ENCODE assay signal across 8 cellular contexts in the genomic region with DNA sequence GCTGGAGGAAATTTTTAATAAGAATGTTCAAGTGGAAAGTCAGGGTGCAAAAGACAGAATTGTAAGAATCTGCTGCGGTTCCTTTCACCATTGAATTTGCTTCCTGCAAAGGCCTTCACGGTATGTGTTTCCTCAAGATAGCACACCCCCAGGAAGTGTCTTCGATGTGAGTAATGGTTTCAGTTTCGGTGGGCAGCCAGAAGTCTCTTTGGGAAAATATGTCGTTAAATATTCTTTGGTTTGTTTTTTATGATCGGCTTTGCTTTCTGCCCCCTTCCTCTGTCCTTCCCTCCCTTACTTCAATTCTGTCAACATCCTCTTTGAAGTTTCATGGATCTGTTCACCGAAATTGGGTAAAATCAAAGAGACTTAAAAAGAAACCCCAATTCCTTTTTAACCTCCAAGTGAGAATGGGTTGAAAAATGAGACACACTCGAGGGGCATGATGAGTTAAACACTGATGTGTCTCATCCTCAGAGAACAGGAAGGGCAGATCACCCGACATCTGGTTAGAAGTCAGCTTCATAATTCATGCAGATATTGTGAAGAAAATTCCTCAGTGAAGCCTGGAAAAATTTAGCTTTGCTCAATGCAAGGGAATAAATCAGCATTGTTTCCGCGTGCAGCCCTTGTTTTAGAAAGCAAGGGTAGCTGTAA.
DNase-seq lines count a peak whose midpoint lies in the region; ATAC-seq and TF ChIP-seq lines count a peak whose summit lies in the region.

No MANE protein-coding gene starts in this region.

- H3K27ac ChIP-seq in substantia nigra (ENCODE audit: low read depth, low read length, poor library complexity, severe bottlenecking): no peak overlapping the region

- ATAC-seq in GM18909 (IDR thresholded peaks at IDR 0.05; ENCODE audit: poor library complexity, unreplicated experiment) (peak; percentile 74), WTC11 (no peak)
- ATAC-seq in naive thymus-derived CD8-positive, alpha-beta T cell: peak; percentile 76 to 84

- CTCF ChIA-PET in WTC11 (lab: Charles Lee): no interaction called here

- H3K27me3 Mint-ChIP-seq in naive thymus-derived CD8-positive, alpha-beta T cell: peaks cover 0 to 4% (median 2%) of the 10 kb centered on the region in 5 donors
- no peaks in the 10 kb centered on the region for H3K27me3 Mint-ChIP-seq in WTC11 (ENCODE audit: low read depth)

- peak overlapping the region; percentile 84 to 94 (median 91) for H3K4me3 Mint-ChIP-seq in naive thymus-derived CD8-positive, alpha-beta T cell
- no peak overlapping the region for H3K4me3 Mint-ChIP-seq in WTC11

- H3K27ac Mint-ChIP-seq in naive thymus-derived CD8-positive, alpha-beta T cell: peak overlapping the region; percentile 94 to 99 (median 98)
- H3K27ac Mint-ChIP-seq in WTC11: no peak overlapping the region

- peaks cover 0 to 3% (median 0%) of the 10 kb centered on the region in 3 donors for H3K36me3 Mint-ChIP-seq in naive thymus-derived CD8-positive, alpha-beta T cell
- H3K36me3 Mint-ChIP-seq in WTC11: no peaks in the 10 kb centered on the region

- POLR2A ChIA-PET in naive thymus-derived CD8-positive, alpha-beta T cell (lab: Charles Lee): interaction anchor here (0.9 kb wide), 1 partner anchor 935 kb away, joined by 3 read pairs; the partner anchor contains the start of genes VTI1A and ZDHHC6
- POLR2A ChIA-PET in WTC11 (lab: Charles Lee): no interaction called here

- no peaks in the 10 kb centered on the region for H3K9me3 Mint-ChIP-seq in naive thymus-derived CD8-positive, alpha-beta T cell
- H3K9me3 Mint-ChIP-seq in WTC11: no peaks in the 10 kb centered on the region

- peak; percentile 79 for DNase-seq in KG1 (lab: John Stamatoyannopoulos, UW)
- DNase-seq in astrocyte of the hippocampus (ENCODE audit: low read depth, low spot score): peak; percentile 21
- DNase-seq in naive thymus-derived CD8-positive, alpha-beta T cell: peak in 8 of 10 donors; percentile 13 to 67 (median 41)
- DNase-seq in nucleus accumbens (lab: John Stamatoyannopoulos, UW): no peak
- no peak for DNase-seq in WTC11 (ENCODE audit: low spot score)
- no peak for DNase-seq in NCI-H1694 treated with DMSO at 0.1 percent for 48 hours (lab: John Stamatoyannopoulos, UW)
- no peak for DNase-seq in substantia nigra (lab: John Stamatoyannopoulos, UW)

- peaks cover 16 to 36% (median 28%) of the 10 kb centered on the region in 4 donors for H3K4me1 Mint-ChIP-seq in naive thymus-derived CD8-positive, alpha-beta T cell
- H3K4me1 Mint-ChIP-seq in WTC11: peaks cover 15% of the 10 kb centered on the region

- TF ChIP-seq CTCF in WTC11 (IDR thresholded peaks at IDR 0.05): no peak

TF ChIP-seq in WTC11, 78 proteins besides CTCF, POLR2A, EP300 and RAD21:
- no peak for TF ChIP-seq ZNF532 (CRISPR knock-in tag; IDR thresholded peaks at IDR 0.05; ENCODE audit: borderline replicate concordance)
- no peak for TF ChIP-seq ATF6 (CRISPR knock-in tag; IDR thresholded peaks at IDR 0.05)
- no peak for TF ChIP-seq JAZF1 (CRISPR knock-in tag; IDR thresholded peaks at IDR 0.05)
- no peak for TF ChIP-seq GTF2I (CRISPR knock-in tag; conservative IDR thresholded peaks at IDR 0.05)
TF ChIP-seq in WTC11: peak in this region for 0.

Comparison
In these comparisons a context has a peak if more than half of its experiments do, and no peak if none do; other contexts are left out.
1. DNase-seq: peak in KG1 (single experiment), astrocyte of the hippocampus (single experiment) and naive thymus-derived CD8-positive, alpha-beta T cell (8 of 10); none in nucleus accumbens (0 of 56), WTC11 (single experiment), NCI-H1694 treated with DMSO at 0.1 percent for 48 hours (single experiment) and substantia nigra (0 of 49).